Comparison of ENCODE assay signal across 2 cellular contexts in genomic region chr1:57683037-57683928, GRCh38.
TF ChIP-seq lines count a peak whose summit lies in the region.

No MANE protein-coding gene starts in this region.

TF ChIP-seq in HepG2, 621 proteins besides CTCF, POLR2A, EP300 and RAD21:
- TF ChIP-seq ZNF615 (CRISPR knock-in tag; IDR thresholded peaks at IDR 0.05; ENCODE audit: borderline replicate concordance), result no peak
- no peak for TF ChIP-seq ZNF652 (CRISPR knock-in tag; IDR thresholded peaks at IDR 0.05; ENCODE audit: borderline replicate concordance, low read depth)
- TF ChIP-seq MNT (IDR thresholded peaks at IDR 0.05), result peak; percentile 34; the same call in 1 of the 2 replicates

TF ChIP-seq in H1, 55 proteins besides CTCF, POLR2A, EP300 and RAD21:
- TF ChIP-seq SP2 (IDR thresholded peaks at IDR 0.05; ENCODE audit: low read length) (no peak), RBBP5 (IDR thresholded peaks at IDR 0.05; ENCODE audit: borderline replicate concordance, low read depth, low read length) (no peak), TAF7 (optimal IDR thresholded peaks at IDR 0.05; ENCODE audit: borderline replicate concordance, low read depth, low read length) (no peak), KDM1A (IDR thresholded peaks at IDR 0.05; ENCODE audit: borderline replicate concordance, low read length) (no peak), RNF2 (IDR thresholded peaks at IDR 0.05; ENCODE audit: borderline replicate concordance, low read depth, low read length, missing control alignments, poor library complexity, severe bottlenecking) (no peak), FOSL1 (IDR thresholded peaks at IDR 0.05; ENCODE audit: insufficient read depth, low read depth, low read length) (no peak), MAX (IDR thresholded peaks at IDR 0.05) (peak; percentile 81), SUZ12 (IDR thresholded peaks at IDR 0.05; ENCODE audit: low read length) (no peak), SRF (IDR thresholded peaks at IDR 0.05; ENCODE audit: low read depth, low read length) (no peak), NRF1 (IDR thresholded peaks at IDR 0.05; ENCODE audit: low read depth, low read length) (no peak), SP1 (IDR thresholded peaks at IDR 0.05; ENCODE audit: low read depth, low read length) (no peak), E2F6 (IDR thresholded peaks at IDR 0.05) (0 out of 2 replicates have a peak, but pooled peaks have one; percentile 40), TAF1 (IDR thresholded peaks at IDR 0.05; ENCODE audit: low read depth, low read length) (no peak)
